22 cellular contexts compared by ENCODE assay signal in the genomic region with DNA sequence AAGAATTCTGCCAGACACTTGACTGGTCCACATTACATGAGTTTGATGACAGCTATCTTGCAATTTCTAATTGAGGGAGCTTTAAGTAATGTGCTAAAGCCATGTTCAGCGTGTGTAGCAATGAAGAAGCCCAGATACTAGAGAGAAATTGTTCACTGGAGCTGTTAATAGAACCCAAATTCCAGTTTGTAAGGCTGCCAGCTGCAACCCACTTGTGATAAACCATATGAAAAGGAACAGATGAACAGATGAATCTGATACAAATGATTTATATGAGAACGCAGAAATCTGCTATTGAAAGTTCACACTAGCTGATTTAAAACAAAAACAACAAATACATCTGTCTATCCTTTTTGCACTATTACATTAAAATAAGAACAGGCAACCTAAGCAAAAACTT. TPM values are rescaled to one million over a fixed set of nuclear protein-coding genes. Genes with fewer than 3 reads are reported as not detected.
"Had no signal": no experiment of that assay in that cellular context is flagged by ENCODE, and none has a peak within 500 bp of the region (broad histone marks: within the 10 kb centered on the region; RNA-seq: fewer than 3 reads in every experiment).

No MANE protein-coding gene starts in this region.

- H3K9me3 ChIP-seq: left ventricle myocardium inferior, lower lobe of right lung, right atrium auricular region, sigmoid colon had no signal

- H3K27me3 ChIP-seq: hepatocyte, right atrium auricular region, sigmoid colon had no signal

- H2AFZ ChIP-seq: hepatocyte had no signal

- H3K27ac ChIP-seq: hepatocyte, left ventricle myocardium inferior, lower lobe of right lung, right atrium auricular region, sigmoid colon, skin epidermis had no signal

- H3K4me1 ChIP-seq: left ventricle myocardium inferior, lower lobe of right lung, right atrium auricular region, sigmoid colon had no signal

- H3K36me3 ChIP-seq: left ventricle myocardium inferior, lower lobe of right lung, right atrium auricular region, sigmoid colon had no signal

- H3K4me3 ChIP-seq: hepatocyte, left ventricle myocardium inferior, lower lobe of right lung, right atrium auricular region, sigmoid colon, skin epidermis had no signal

- H3K79me2 ChIP-seq: hepatocyte had no signal

- DNase-seq: effector CD4-positive, alpha-beta T cell; foreskin melanocyte; head of caudate nucleus; kidney; left cardiac atrium; left ventricle myocardium inferior; lower lobe of right lung; natural killer cell; sigmoid colon; stimulated activated naive CD4-positive, alpha-beta T cell treated with Interleukin-2 at 50 U/mL for 16 hours; trophoblast cell had no signal

- ATAC-seq: left cardiac atrium, lower lobe of right lung, natural killer cell had no signal

- H3K4me2 ChIP-seq: hepatocyte had no signal

RNA-seq across cellular contexts. Expression of a gene that starts 6.2 kb away (rescaled TPM):
- total RNA-seq: dermis microvascular lymphatic vessel endothelial cell, hepatocyte, kidney, left cardiac atrium, left ventricle myocardium inferior, lower lobe of right lung, mesothelial cell of epicardium, mucosa of gallbladder, myocyte, natural killer cell, neural crest cell, osteocyte, posterior vena cava, right atrium auricular region, sigmoid colon, urinary bladder had no signal
- polyA plus RNA-seq: hepatocyte, sigmoid colon, urinary bladder had no signal
